26 cellular contexts compared by ENCODE assay signal in genomic region chr6:168242111-168242510, GRCh38.
DNase-seq lines count a peak whose midpoint lies in the region; ATAC-seq, FAIRE-seq and TF ChIP-seq lines count a peak whose summit lies in the region.
"Had no signal": no experiment of that assay in that cellular context is flagged by ENCODE, and none has a peak within 500 bp of the region (broad histone marks: within the 10 kb centered on the region; RNA-seq: fewer than 3 reads in every experiment).

No MANE protein-coding gene starts in this region.

- no CpG with 5 or more reads among the region's 3 CpGs for WGBS in H9 (ENCODE audit: extremely low coverage, insufficient read length, low lambda C conversion rate)
- WGBS in HepG2 (ENCODE audit: low lambda C conversion rate) = 76% methylated on average over 3 of the region's 3 CpGs
- 74 to 100% (median 95%) methylated on average over 3 of the region's 3 CpGs for WGBS in ovary, 3 donors

- H2AFZ ChIP-seq in H9 (ENCODE audit: low read length) (no peak overlapping the region), HepG2 (ENCODE audit: low read length) (no peak overlapping the region)
- H2AFZ ChIP-seq: GM23338 had no signal

- H3K36me3 Mint-ChIP-seq in H9 (ENCODE audit: insufficient read depth in 1 of 3, low read depth in 3 of 3) = no peaks in the 10 kb centered on the region; a peak in 1 of 7 replicates
- H3K36me3 Mint-ChIP-seq: CD14-positive monocyte; CD8-positive, alpha-beta memory T cell had no signal

- H3K27ac Mint-ChIP-seq in H9 = no peak overlapping the region
- H3K27ac Mint-ChIP-seq: CD4-positive, alpha-beta T cell; CD8-positive, alpha-beta memory T cell; GM23338 had no signal

- no peak overlapping the region for H2AK5ac ChIP-seq in H9 (ENCODE audit: insufficient read length, low read length)

- intact Hi-C loops in HepG2 (cut with micrococcal nuclease; ENCODE audit: unreplicated experiment) = no loop called here
- intact Hi-C loops in sciatic nerve (cut with DNase I) = no loop called here
- intact Hi-C loops in ovary (cut with DNase I) = no loop called here

- TF ChIP-seq POLR2A in HepG2 (IDR thresholded peaks at IDR 0.05; ENCODE audit: insufficient read depth in 1 of 2, low read depth in 2 of 2, low read length in 2 of 2) = no peak
- no peak for TF ChIP-seq POLR2A in ovary (IDR thresholded peaks at IDR 0.05)

- H4K8ac ChIP-seq in H9 (replicated peaks; ENCODE audit: insufficient read length, low read depth, low read length) = no peak overlapping the region

- peak overlapping the region; percentile 40; the same call in 1 of the 2 replicates for H3K14ac ChIP-seq in H9 (ENCODE audit: insufficient read depth, low read length)

- H3K27me3 ChIP-seq in H9 (ENCODE audit: insufficient read depth, low read length) = no peaks in the 10 kb centered on the region
- H3K27me3 ChIP-seq in HepG2 (ENCODE audit: control insufficient read depth in 1 of 2, insufficient read depth in 2 of 2, low read length in 2 of 2) = no peaks in the 10 kb centered on the region
- no peaks in the 10 kb centered on the region for H3K27me3 ChIP-seq in ovary
- H3K27me3 ChIP-seq: BE2C; BLaER1 treated with 17β-estradiol and CSF1 and Interleukin-3, amounts not matched to agents 10 nM and 100 nM had no signal

- POLR2A ChIA-PET in HepG2 (lab: Yijun Ruan, JAX) = no interaction called here

- H3K4me3 ChIP-seq in HepG2 (replicated peaks in 1 of 3; ENCODE audit: insufficient read depth in 1 of 3, low read depth in 2 of 3, low read length in 3 of 3) (no peak overlapping the region), ovary (no peak overlapping the region)
- H3K4me3 ChIP-seq: A549; BLaER1 treated with 17β-estradiol and CSF1 and Interleukin-3, amounts not matched to agents 10 nM and 100 nM; GM12878; GM23338 had no signal

- no peak overlapping the region for H2BK20ac ChIP-seq in H9 (ENCODE audit: low read depth, low read length, poor library complexity, severe bottlenecking)

- TF ChIP-seq RAD21 in HepG2 (CRISPR knock-in tag; IDR thresholded peaks at IDR 0.05) = no peak

- H3K4me1 ChIP-seq in H9 (ENCODE audit: insufficient read depth, low read length) (no peaks in the 10 kb centered on the region), HepG2 (ENCODE audit: insufficient read depth, low read length) (peaks cover 90% of the 10 kb centered on the region), ovary (ENCODE audit: insufficient read depth) (peaks cover 2% of the 10 kb centered on the region)

- H3K9ac ChIP-seq in H9 (ENCODE audit: extremely low read depth, insufficient read length, low read length) (no peak overlapping the region), HepG2 (ENCODE audit: insufficient read depth, low read depth, low read length) (no peak overlapping the region)

- H3K4me3 Mint-ChIP-seq in H9 = no peak overlapping the region
- H3K4me3 Mint-ChIP-seq: CD14-positive monocyte; CD4-positive, alpha-beta T cell; CD8-positive, alpha-beta memory T cell; GM23338 had no signal

- no peaks in the 10 kb centered on the region for H4K20me1 ChIP-seq in H9 (ENCODE audit: control insufficient read depth, insufficient read depth, insufficient read length)
- no peaks in the 10 kb centered on the region for H4K20me1 ChIP-seq in HepG2 (ENCODE audit: insufficient read depth, low read length)

- CTCF ChIA-PET in HepG2 (lab: Yijun Ruan, JAX; ENCODE audit: low intra/inter-chr PET ratio, low total read pairs) = no interaction called here

- H3K23me2 ChIP-seq in H9 (ENCODE audit: insufficient read length, low read depth, low read length, poor library complexity, severe bottlenecking) = no peaks in the 10 kb centered on the region

- FAIRE-seq in HepG2 (lab: Jason Lieb, UNC) = no peak
- FAIRE-seq: A549, D721Med, GM12878, H54 had no signal

- H3K79me2 ChIP-seq in H9 (ENCODE audit: insufficient read depth, low read length) (no peaks in the 10 kb centered on the region), HepG2 (ENCODE audit: insufficient read depth, low read length) (no peaks in the 10 kb centered on the region)

- H3K9me3 ChIP-seq in H9 (ENCODE audit: control insufficient read depth, low read depth, low read length) = no peaks in the 10 kb centered on the region
- H3K9me3 ChIP-seq in HepG2 (ENCODE audit: low read length) = no peaks in the 10 kb centered on the region
- no peaks in the 10 kb centered on the region for H3K9me3 ChIP-seq in ovary
- H3K9me3 ChIP-seq: A549; BE2C; BLaER1 treated with 17β-estradiol and CSF1 and Interleukin-3, amounts not matched to agents 10 nM and 100 nM had no signal

- no peak overlapping the region for H4K91ac ChIP-seq in H9 (ENCODE audit: insufficient read length, low read depth, low read length)

- no peak overlapping the region for H3K27ac ChIP-seq in H9 (ENCODE audit: insufficient read length, low read depth, low read length)
- no peak overlapping the region for H3K27ac ChIP-seq in HepG2 (ENCODE audit: extremely low read length, insufficient read depth, low read length)
- no peak overlapping the region for H3K27ac ChIP-seq in ovary
- H3K27ac ChIP-seq: A549 had no signal

- no peak overlapping the region for H2BK12ac ChIP-seq in H9 (ENCODE audit: insufficient read length, low read depth, low read length)

- in situ Hi-C loops in HepG2 (cut with HindIII; ENCODE audit: extremely low pct_ligation_motif_present, low pct_unique_long_range_greater_than_20kb) = no loop called here

- no peak overlapping the region for H3K4me2 ChIP-seq in H9 (ENCODE audit: insufficient read depth, insufficient read length, low read length)
- H3K4me2 ChIP-seq in HepG2 (ENCODE audit: low read depth, low read length) = no peak overlapping the region
- H3K4me2 ChIP-seq: A549, GM23338 had no signal

- no peaks in the 10 kb centered on the region for H3K9me3 Mint-ChIP-seq in H9
- H3K9me3 Mint-ChIP-seq: CD4-positive, alpha-beta T cell; CD8-positive, alpha-beta memory T cell had no signal

- TF ChIP-seq CTCF in H9 (conservative IDR thresholded peaks at IDR 0.05) = no peak
- TF ChIP-seq CTCF in HepG2 (CRISPR knock-in tag; IDR thresholded peaks at IDR 0.05) = no peak
- no peak for TF ChIP-seq CTCF in ovary (IDR thresholded peaks at IDR 0.05)

- DNase-seq in H9 = no peak
- no peak for DNase-seq in HepG2 (ENCODE audit: low spot score)
- no peak for DNase-seq in sciatic nerve (ENCODE audit: low spot score)
- no peak for DNase-seq in NCI-H1436 treated with DMSO at 0.1 percent for 48 hours (lab: John Stamatoyannopoulos, UW)
- no peak for DNase-seq in NCI-H2196 (lab: John Stamatoyannopoulos, UW; ENCODE audit: unreplicated experiment)
- no peak for DNase-seq in ovary
- DNase-seq: 8988T; ACHN; AML-193; BE2C; CD4-positive, alpha-beta T cell; CD8-positive, alpha-beta memory T cell; DMS 273 treated with DMSO at 0.1 percent for 48 hours; DMS79; EL; GDM1; HCEC 1CT had no signal

- H3K36me3 ChIP-seq in HepG2 (replicated peaks in 1 of 2; ENCODE audit: control insufficient read depth in 1 of 2, insufficient read depth in 2 of 2, low read length in 2 of 2) = no peaks in the 10 kb centered on the region
- no peaks in the 10 kb centered on the region for H3K36me3 ChIP-seq in ovary
- H3K36me3 ChIP-seq: BE2C; BLaER1 treated with 17β-estradiol and CSF1 and Interleukin-3, amounts not matched to agents 10 nM and 100 nM had no signal

- no peak for TF ChIP-seq EP300 in HepG2 (IDR thresholded peaks at IDR 0.05; ENCODE audit: low read depth in 2 of 2, low read length in 2 of 2)
- TF ChIP-seq EP300 in HepG2 (CRISPR knock-in tag; IDR thresholded peaks at IDR 0.05; ENCODE audit: borderline replicate concordance) = no peak
- no peak for TF ChIP-seq EP300 in ovary (IDR thresholded peaks at IDR 0.05)

- no peak overlapping the region for H2BK5ac ChIP-seq in H9 (ENCODE audit: insufficient read length, low read length)

- no peaks in the 10 kb centered on the region for H3K79me1 ChIP-seq in H9 (ENCODE audit: insufficient read depth, low read depth, low read length, poor library complexity, severe bottlenecking)

- peaks cover 3% of the 10 kb centered on the region for H3K27me3 Mint-ChIP-seq in H9 (ENCODE audit: low read depth)

- no peak overlapping the region for H2BK120ac ChIP-seq in H9 (ENCODE audit: low read depth, low read length, poor library complexity, severe bottlenecking)

- no TSS peak for BruUV-seq in HepG2 (replicated peaks; lab: Mats Ljungman, UMichigan)

- no peak overlapping the region for H3T11ph ChIP-seq in H9 (ENCODE audit: low read length)

- no peak overlapping the region for H3K18ac ChIP-seq in H9 (ENCODE audit: insufficient read length, low read depth, low read length)

- peaks cover 4 to 6% of the 10 kb centered on the region in 2 experiments; a peak in 2 of 4 replicates for H3K4me1 Mint-ChIP-seq in H9
- H3K4me1 Mint-ChIP-seq: CD14-positive monocyte; CD8-positive, alpha-beta memory T cell had no signal

- no peak overlapping the region for H3K4ac ChIP-seq in H9 (ENCODE audit: low read depth, low read length)

- no peak overlapping the region for H4K5ac ChIP-seq in H9 (ENCODE audit: insufficient read length, low read depth, low read length)

- H3K23ac ChIP-seq in H9 (ENCODE audit: insufficient read length, low read depth, low read length) = no peak overlapping the region

- ATAC-seq in esophagus mucosa (peak; percentile 27), HepG2 (no peak), sciatic nerve (peak; percentile 38), HG03039 (IDR thresholded peaks at IDR 0.05; ENCODE audit: unreplicated experiment) (no peak)
- ATAC-seq: A549, GM12878 had no signal

- H3K56ac ChIP-seq in H9 (ENCODE audit: insufficient read length, low read depth, low read length) = no peak overlapping the region

- H2BK15ac ChIP-seq in H9 (ENCODE audit: low read depth, low read length) = no peak overlapping the region

TF ChIP-seq in HepG2, 621 proteins besides CTCF, POLR2A, EP300 and RAD21:
- TF ChIP-seq HNRNPL (IDR thresholded peaks at IDR 0.05; ENCODE audit: low read depth, low read length) (0 out of 2 replicates have a peak, but pooled peaks have one; percentile 36), ZBTB39 (CRISPR knock-in tag; IDR thresholded peaks at IDR 0.05) (no peak), ZNF816 (CRISPR knock-in tag; IDR thresholded peaks at IDR 0.05; ENCODE audit: borderline replicate concordance) (no peak), BORCS8-MEF2B (CRISPR knock-in tag; IDR thresholded peaks at IDR 0.05) (no peak), FOXP1 (IDR thresholded peaks at IDR 0.05) (no peak), FOXP1 (CRISPR knock-in tag; IDR thresholded peaks at IDR 0.05) (no peak)

Comparison
In these comparisons a context has a peak if more than half of its experiments do, and no peak if none do; other contexts are left out.
1. ATAC-seq: peak in esophagus mucosa (single experiment) and sciatic nerve (single experiment); none in HepG2 (single experiment) and HG03039 (single experiment).